Comparison of ENCODE assay signal across 13 cellular contexts in genomic region chr2:112092286-112093041, GRCh38. TPM values are rescaled to one million over a fixed set of nuclear protein-coding genes. Genes with fewer than 3 reads are reported as not detected.
A peak's percentile ranks its signal among the peaks of the same experiment; 100 is the strongest.
DNase-seq lines count a peak whose midpoint lies in the region; ATAC-seq and TF ChIP-seq lines count a peak whose summit lies in the region.
"Had no signal": no experiment of that assay in that cellular context is flagged by ENCODE, and none has a peak within 500 bp of the region (broad histone marks: within the 10 kb centered on the region; RNA-seq: fewer than 3 reads in every experiment).

No MANE protein-coding gene starts in this region.

- no peak for DNase-seq in Caco-2
- no peak for DNase-seq in Panc1 (ENCODE audit: low read depth, low spot score)
- no peak for DNase-seq in endodermal cell
- no peak for DNase-seq in nephron progenitor cell
- DNase-seq in NCI-H69 (lab: John Stamatoyannopoulos, UW): no peak
- no peak for DNase-seq in KG1 (lab: John Stamatoyannopoulos, UW)
- no peak for DNase-seq in cerebellar cortex (ENCODE audit: low spot score)
- DNase-seq: caudate nucleus; KBM-7; NCI-H748 treated with DMSO at 0.1 percent for 48 hours; stimulated activated naive CD4-positive, alpha-beta T cell treated with Interleukin-2 at 50 U/mL for 16 hours; WERI-Rb-1 had no signal

- H3K9me3 ChIP-seq in Caco-2: no peaks in the 10 kb centered on the region
- H3K9me3 ChIP-seq in Panc1 (ENCODE audit: control insufficient read depth, insufficient read depth, low read depth, low read length): no peaks in the 10 kb centered on the region
- no peaks in the 10 kb centered on the region for H3K9me3 ChIP-seq in endodermal cell (ENCODE audit: control insufficient read depth, low read length)

- H3K4me1 Mint-ChIP-seq in Caco-2 (ENCODE audit: low read depth, unreplicated experiment): peaks cover 7% of the 10 kb centered on the region
- no peaks in the 10 kb centered on the region for H3K4me1 Mint-ChIP-seq in endodermal cell
- H3K4me1 Mint-ChIP-seq in nephron progenitor cell: peaks cover 16% of the 10 kb centered on the region

- H3K4me3 ChIP-seq in Caco-2 (ENCODE audit: low read depth, low read length) (no peak overlapping the region), Panc1 (ENCODE audit: low read depth in 2 of 2, low read length in 2 of 2) (no peak overlapping the region), endodermal cell (ENCODE audit: low read length) (no peak overlapping the region)

- H3K27ac ChIP-seq in Panc1 (ENCODE audit: low read length) (no peak overlapping the region), endodermal cell (ENCODE audit: low read depth, low read length) (no peak overlapping the region)
- H3K27ac ChIP-seq: WERI-Rb-1 had no signal

- WGBS in endodermal cell (ENCODE audit: insufficient coverage in 1 of 2, insufficient read length in 1 of 2), 2 experiments: 84 to 92% methylated on average over 4 to 6 of the region's 6 CpGs

- no peaks in the 10 kb centered on the region for H3K36me3 ChIP-seq in Caco-2 (ENCODE audit: control insufficient read depth, insufficient read depth, low read length)
- H3K36me3 ChIP-seq in Panc1 (ENCODE audit: control insufficient read depth, insufficient read depth, low read length): peaks cover 13% of the 10 kb centered on the region; the same call in 1 of the 2 replicates
- H3K36me3 ChIP-seq in endodermal cell (ENCODE audit: control insufficient read depth, insufficient read depth, low read length): peaks cover 63% of the 10 kb centered on the region

- in situ Hi-C loops in Panc1 (cut with HindIII; ENCODE audit: low pct_unique_long_range_greater_than_20kb, low sequenced_read_pairs): no loop called here

- CTCF ChIA-PET in Caco-2 (lab: Charles Lee) (no interaction called here), Panc1 (lab: Charles Lee) (no interaction called here)

- TF ChIP-seq CTCF in Caco-2 (IDR thresholded peaks at IDR 0.05; ENCODE audit: insufficient read depth in 1 of 2, low read depth in 1 of 2, low read length in 1 of 2, severe bottlenecking in 1 of 2, unreplicated experiment in 1 of 2) (no peak), Panc1 (IDR thresholded peaks at IDR 0.05) (no peak), endodermal cell (conservative IDR thresholded peaks at IDR 0.05) (no peak), nephron progenitor cell (IDR thresholded peaks at IDR 0.05) (no peak)

- intact Hi-C loops in Caco-2 (cut with micrococcal nuclease; ENCODE audit: unreplicated experiment): no loop called here
- intact Hi-C loops in Panc1 (cut with micrococcal nuclease; ENCODE audit: unreplicated experiment): no loop called here

- ATAC-seq in Panc1: no peak
- no peak for ATAC-seq in GM19023 (IDR thresholded peaks at IDR 0.05; ENCODE audit: unreplicated experiment)

- H3K27me3 Mint-ChIP-seq in Caco-2 (ENCODE audit: insufficient read depth, unreplicated experiment) (no peaks in the 10 kb centered on the region), endodermal cell (ENCODE audit: insufficient read depth) (no peaks in the 10 kb centered on the region), nephron progenitor cell (ENCODE audit: low read depth, poor library complexity) (peaks cover 3% of the 10 kb centered on the region)

- no peaks in the 10 kb centered on the region for H3K9me3 Mint-ChIP-seq in Caco-2 (ENCODE audit: unreplicated experiment)
- no peaks in the 10 kb centered on the region for H3K9me3 Mint-ChIP-seq in endodermal cell
- H3K9me3 Mint-ChIP-seq in nephron progenitor cell: no peaks in the 10 kb centered on the region

- H3K36me3 Mint-ChIP-seq in Caco-2 (ENCODE audit: insufficient read depth, unreplicated experiment) (peaks cover 45% of the 10 kb centered on the region), endodermal cell (ENCODE audit: low read depth) (peaks cover 55% of the 10 kb centered on the region), nephron progenitor cell (ENCODE audit: low read depth) (peaks cover 58% of the 10 kb centered on the region)

- H3K4me1 ChIP-seq in Caco-2: no peaks in the 10 kb centered on the region
- H3K4me1 ChIP-seq in Panc1 (ENCODE audit: control insufficient read depth, insufficient read depth, low read length): no peaks in the 10 kb centered on the region
- H3K4me1 ChIP-seq in endodermal cell (ENCODE audit: control insufficient read depth, insufficient read depth, low read length): no peaks in the 10 kb centered on the region

- no TSS peak for BruUV-seq in Caco-2 (replicated peaks; lab: Mats Ljungman, UMichigan)
- TSS peak; percentile 26 for BruUV-seq in Panc1 (replicated peaks; lab: Mats Ljungman, UMichigan)

- H3K4me3 Mint-ChIP-seq in Caco-2 (ENCODE audit: unreplicated experiment) (no peak overlapping the region), endodermal cell (no peak overlapping the region), nephron progenitor cell (no peak overlapping the region)

- H3K27me3 ChIP-seq in Caco-2 (replicated peaks; ENCODE audit: control insufficient read depth, insufficient read depth, low read length) (no peaks in the 10 kb centered on the region), Panc1 (ENCODE audit: control insufficient read depth, insufficient read depth, low read length) (no peaks in the 10 kb centered on the region), endodermal cell (ENCODE audit: control insufficient read depth, insufficient read depth, low read length, poor library complexity, severe bottlenecking) (no peaks in the 10 kb centered on the region)

- POLR2A ChIA-PET in Caco-2 (lab: Charles Lee): no interaction called here
- POLR2A ChIA-PET in Panc1 (lab: Charles Lee): no interaction called here

- no peak overlapping the region for H3K9ac ChIP-seq in endodermal cell (ENCODE audit: extremely low read depth, low read length, poor library complexity, severe bottlenecking)

- peak overlapping the region; percentile 1 for H3K27ac Mint-ChIP-seq in Caco-2 (ENCODE audit: unreplicated experiment)
- peak overlapping the region; percentile 13 for H3K27ac Mint-ChIP-seq in endodermal cell
- H3K27ac Mint-ChIP-seq in nephron progenitor cell: peak overlapping the region; percentile 31

RNA-seq across cellular contexts. Expression of gene TMEM87B, which starts 37.4 kb away (rescaled TPM):
- 16.3 and 17.1 TPM in 2 replicates for total RNA-seq in Caco-2 (2022)
- total RNA-seq in Panc1 (2021; ENCODE audit: unreplicated experiment): 22.8 TPM
- 17.1 TPM for polyA plus RNA-seq in Panc1 (2012; ENCODE audit: insufficient read length)
- 10 to 100 TPM; 20.2 to 22.3 TPM for total RNA-seq in endodermal cell
- polyA plus RNA-seq in endodermal cell (2013, experiment 1 of 2): 12.8 TPM
- polyA plus RNA-seq in endodermal cell (2013, experiment 2 of 2): 14.4 TPM

RNA-seq across cellular contexts. Expression of gene FBLN7, which starts 45.7 kb away (rescaled TPM):
- 0.39 and 0.59 TPM in 2 replicates for total RNA-seq in Caco-2 (2022)
- total RNA-seq in Panc1 (2021; ENCODE audit: unreplicated experiment): 0.95 TPM
- 0.50 TPM for polyA plus RNA-seq in Panc1 (2012; ENCODE audit: insufficient read length)
- total RNA-seq in endodermal cell: 1 to 10 TPM; 4.0 to 8.7 TPM
- 16.0 TPM for polyA plus RNA-seq in endodermal cell (2013, experiment 1 of 2)
- polyA plus RNA-seq in endodermal cell (2013, experiment 2 of 2): 13.9 TPM
